ENCODE assay signal across 9 cellular contexts in genomic region chr6:118509009-118509617, GRCh38. TPM values are rescaled to one million over a fixed set of nuclear protein-coding genes. Genes with fewer than 3 reads are reported as not detected.
DNase-seq lines count a peak whose midpoint lies in the region; ATAC-seq and TF ChIP-seq lines count a peak whose summit lies in the region.
"Had no signal": no experiment of that assay in that cellular context is flagged by ENCODE, and none has a peak within 500 bp of the region (broad histone marks: within the 10 kb centered on the region; RNA-seq: fewer than 3 reads in every experiment).

No MANE protein-coding gene starts in this region.

- H3K79me2 ChIP-seq in neural cell (replicated peaks; ENCODE audit: insufficient read depth, low read length) = peaks cover 3% of the 10 kb centered on the region

- H3K36me3 ChIP-seq in neural cell (ENCODE audit: insufficient read depth, low read length) = no peaks in the 10 kb centered on the region

- H3K9me3 ChIP-seq in neural cell (ENCODE audit: low read length) = no peaks in the 10 kb centered on the region

- H3K36me3 Mint-ChIP-seq in activated naive CD4-positive, alpha-beta T cell treated with anti-CD3 and anti-CD28 coated beads, Interleukin-2, amount 50 U/mL, for 72 hours = peaks cover 5 to 16% of the 10 kb centered on the region in 2 donors
- H3K36me3 Mint-ChIP-seq in stimulated activated naive B cell treated with anti-CD40 and anti-IgM and Interleukin-4, amounts not matched to agents 10 μg/mL and 1 μg/mL and 100 μg/mL, for 72 hours = peaks cover 9 to 24% of the 10 kb centered on the region in 2 donors

- no peaks in the 10 kb centered on the region for H3F3A ChIP-seq in neural cell (ENCODE audit: insufficient read depth, low read length, poor library complexity, severe bottlenecking)

- no peak overlapping the region for H3K9ac ChIP-seq in neural cell (ENCODE audit: low read length)

- no peaks in the 10 kb centered on the region for H3K27me3 ChIP-seq in neural cell (ENCODE audit: insufficient read depth, low read depth, low read length)

- H3K4me2 ChIP-seq in neural cell (ENCODE audit: low read length) = no peak overlapping the region

- no peak overlapping the region for H3K27ac Mint-ChIP-seq in activated naive CD4-positive, alpha-beta T cell treated with anti-CD3 and anti-CD28 coated beads, Interleukin-2, amount 50 U/mL, for 72 hours
- H3K27ac Mint-ChIP-seq in stimulated activated naive B cell treated with anti-CD40 and anti-IgM and Interleukin-4, amounts not matched to agents 10 μg/mL and 1 μg/mL and 100 μg/mL, for 72 hours = no peak overlapping the region
- H3K27ac Mint-ChIP-seq: activated naive CD8-positive, alpha-beta T cell had no signal

- peaks cover 10 to 37% of the 10 kb centered on the region in 2 donors for H3K4me1 Mint-ChIP-seq in stimulated activated naive B cell treated with anti-CD40 and anti-IgM and Interleukin-4, amounts not matched to agents 10 μg/mL and 1 μg/mL and 100 μg/mL, for 72 hours

- TF ChIP-seq CTCF in neural cell (IDR thresholded peaks at IDR 0.05; ENCODE audit: poor library complexity, severe bottlenecking) = peak; percentile 83

- H3K4me3 Mint-ChIP-seq in stimulated activated naive B cell treated with anti-CD40 and anti-IgM and Interleukin-4, amounts not matched to agents 10 μg/mL and 1 μg/mL and 100 μg/mL, for 72 hours = no peak overlapping the region
- H3K4me3 Mint-ChIP-seq: activated naive CD8-positive, alpha-beta T cell had no signal

- ATAC-seq in activated naive CD4-positive, alpha-beta T cell treated with anti-CD3 and anti-CD28 coated beads, Interleukin-2, amount 50 U/mL, for 72 hours = no peak
- ATAC-seq in stimulated activated naive B cell treated with anti-CD40 and anti-IgM and Interleukin-4, amounts not matched to agents 10 μg/mL and 1 μg/mL and 100 μg/mL, for 72 hours (replicated peaks) = no peak

- peaks cover 0 to 5% of the 10 kb centered on the region in 2 donors for H3K9me3 Mint-ChIP-seq in activated naive CD4-positive, alpha-beta T cell treated with anti-CD3 and anti-CD28 coated beads, Interleukin-2, amount 50 U/mL, for 72 hours
- no peaks in the 10 kb centered on the region for H3K9me3 Mint-ChIP-seq in stimulated activated naive B cell treated with anti-CD40 and anti-IgM and Interleukin-4, amounts not matched to agents 10 μg/mL and 1 μg/mL and 100 μg/mL, for 72 hours

- H3K27me3 Mint-ChIP-seq in stimulated activated naive B cell treated with anti-CD40 and anti-IgM and Interleukin-4, amounts not matched to agents 10 μg/mL and 1 μg/mL and 100 μg/mL, for 72 hours = no peaks in the 10 kb centered on the region
- H3K27me3 Mint-ChIP-seq: activated naive CD8-positive, alpha-beta T cell had no signal

- no peaks in the 10 kb centered on the region for H4K20me1 ChIP-seq in neural cell (ENCODE audit: insufficient read depth)

- DNase-seq in activated naive CD4-positive, alpha-beta T cell treated with anti-CD3 and anti-CD28 coated beads, Interleukin-2, amount 50 U/mL, for 16 hours = peak; percentile 18
- DNase-seq in activated naive CD4-positive, alpha-beta T cell treated with anti-CD3 and anti-CD28 coated beads, Interleukin-2, amount 50 U/mL, for 72 hours (ENCODE audit: low spot score in 2 of 2) = no peak
- DNase-seq in NCI-H2171 (lab: John Stamatoyannopoulos, UW) = peak; percentile 16
- peak; percentile 8 for DNase-seq in cerebellum (ENCODE audit: low spot score)
- no peak for DNase-seq in stimulated activated naive B cell treated with anti-CD40 and anti-IgM and Interleukin-4, amounts not matched to agents 10 μg/mL and 1 μg/mL and 100 μg/mL, for 72 hours
- no peak for DNase-seq in GM19238 (ENCODE audit: insufficient read length, low spot score)
- no peak for DNase-seq in stimulated activated CD4-positive, alpha-beta T cell treated with anti-CD3 and anti-CD28 coated beads, Interleukin-4, amount 100 ng/mL, for 24 hours

- TF ChIP-seq RAD21 in neural cell (conservative IDR thresholded peaks at IDR 0.05) = peak; percentile 86

- no peak for TF ChIP-seq EP300 in neural cell (conservative IDR thresholded peaks at IDR 0.05; ENCODE audit: poor library complexity, severe bottlenecking)

- H2AFZ ChIP-seq in neural cell (ENCODE audit: low read depth, low read length) = no peak overlapping the region

- H3K9me2 ChIP-seq in neural cell (ENCODE audit: insufficient read depth, low read length) = no peaks in the 10 kb centered on the region

- H3K4me3 ChIP-seq in neural cell (ENCODE audit: low read length) = no peak overlapping the region

- H3K27ac ChIP-seq in neural cell (ENCODE audit: low read length) = no peak overlapping the region

TF ChIP-seq in neural cell, 6 proteins besides CTCF, POLR2A, EP300 and RAD21:
- TF ChIP-seq MXI1 (conservative IDR thresholded peaks at IDR 0.05; ENCODE audit: poor library complexity, severe bottlenecking) = no peak
- TF ChIP-seq TAF1 (IDR thresholded peaks at IDR 0.05; ENCODE audit: low read depth) = no peak
- TF ChIP-seq POLR2AphosphoS5 (IDR thresholded peaks at IDR 0.05) = no peak
- no peak for TF ChIP-seq REST (IDR thresholded peaks at IDR 0.05; ENCODE audit: borderline replicate concordance)
- TF ChIP-seq EZH2 (IDR thresholded peaks at IDR 0.05; ENCODE audit: borderline replicate concordance, insufficient read depth, low read length, poor library complexity, severe bottlenecking) = no peak
- TF ChIP-seq SMC3 (conservative IDR thresholded peaks at IDR 0.05; ENCODE audit: poor library complexity) = peak; percentile 85

RNA-seq across cellular contexts. Expression of gene PLN, which starts 39.0 kb away (rescaled TPM):
- total RNA-seq in activated naive CD4-positive, alpha-beta T cell treated with anti-CD3 and anti-CD28 coated beads, Interleukin-2, amount 50 U/mL, for 72 hours = not detected
- 0.45 TPM for total RNA-seq in cerebellum
- polyA plus RNA-seq in neural cell = not detected in 2 replicates
- polyA minus RNA-seq in neural cell = not detected in 2 replicates

Comparison
In these comparisons a context has a peak if more than half of its experiments do, and no peak if none do; other contexts are left out.
1. DNase-seq: peak in activated naive CD4-positive, alpha-beta T cell treated with anti-CD3 and anti-CD28 coated beads, Interleukin-2, amount 50 U/mL, for 16 hours (single experiment), NCI-H2171 (single experiment) and cerebellum (single experiment); none in activated naive CD4-positive, alpha-beta T cell treated with anti-CD3 and anti-CD28 coated beads, Interleukin-2, amount 50 U/mL, for 72 hours (0 of 2), stimulated activated naive B cell treated with anti-CD40 and anti-IgM and Interleukin-4, amounts not matched to agents 10 μg/mL and 1 μg/mL and 100 μg/mL, for 72 hours (single experiment), GM19238 (single experiment) and stimulated activated CD4-positive, alpha-beta T cell treated with anti-CD3 and anti-CD28 coated beads, Interleukin-4, amount 100 ng/mL, for 24 hours (single experiment).